8 cellular contexts compared by ENCODE assay signal in genomic region chr1:167442142-167442848, GRCh38.
DNase-seq lines count a peak whose midpoint lies in the region; ATAC-seq, FAIRE-seq and TF ChIP-seq lines count a peak whose summit lies in the region.

No MANE protein-coding gene starts in this region.

- 38% methylated on average over 12 of the region's 12 CpGs for WGBS in GM12878 (ENCODE audit: insufficient coverage, insufficient replicate concordance, low lambda C conversion rate, missing lambda C conversion rate)

- H4K20me1 ChIP-seq in GM12878 (ENCODE audit: control insufficient read depth, insufficient read depth): no peaks in the 10 kb centered on the region

- peaks cover 0 to 3% of the 10 kb centered on the region in 2 experiments; a peak in 1 of 4 replicates for H3K27me3 ChIP-seq in GM12878 (replicated peaks in 1 of 2; ENCODE audit: control insufficient read depth in 2 of 2, insufficient read depth in 2 of 2, low read length in 1 of 2)

- SMC1A ChIA-PET in GM12878 (lab: Charles Lee; ENCODE audit: uncharacterized antibody, unreplicated experiment): interaction anchor here (0.7 to 4.9 kb wide), 9 partner anchors 12 to 246 kb away, joined by 3 to 43 read pairs (median 3); no protein-coding TSS in a partner anchor

- H3K4me1 ChIP-seq in GM12878 (ENCODE audit: control insufficient read depth, insufficient read depth, low read length): peaks cover 8% of the 10 kb centered on the region

- H3K9ac ChIP-seq in GM12878 (ENCODE audit: control insufficient read depth, insufficient read depth, low read length): no peak overlapping the region

- TF ChIP-seq EP300 in GM12878 (IDR thresholded peaks at IDR 0.05; ENCODE audit: borderline replicate concordance in 1 of 2, control insufficient read depth in 1 of 2, low read depth in 2 of 2, low read length in 2 of 2): no peak

- in situ Hi-C loops in GM12878 (cut with MboI): loop anchor here (5.0 to 10.0 kb wide), 3 partner anchors 177 to 527 kb away; no protein-coding TSS in a partner anchor

- no TSS peak for BruUV-seq in GM12878 (replicated peaks; lab: Mats Ljungman, UMichigan)

- no peaks in the 10 kb centered on the region for H3K79me2 ChIP-seq in GM12878 (ENCODE audit: control insufficient read depth, insufficient read depth, low read length)

- peak; percentile 89 for DNase-seq in SIG-M5 treated with dmso at 0.1 percent for 504 hours (lab: John Stamatoyannopoulos, UW; ENCODE audit: unreplicated experiment)
- DNase-seq in SIG-M5 (lab: John Stamatoyannopoulos, UW): no peak
- peak; percentile 44 to 64 for DNase-seq in NCI-H1930 (lab: John Stamatoyannopoulos, UW)
- DNase-seq in UCSD-AML1 (lab: John Stamatoyannopoulos, UW; ENCODE audit: unreplicated experiment): peak; percentile 82
- DNase-seq in GM12878 (ENCODE audit: low read depth, low spot score): no peak
- peak; percentile 93 for DNase-seq in iPS-NIHi11 (ENCODE audit: low spot score)
- DNase-seq in stimulated activated CD4-positive, alpha-beta T cell treated with anti-CD3 and anti-CD28 coated beads, Interleukin-12 subunit alpha, Interleukin-12 subunit beta, amount 100 ng/mL, for 4 hours: peak; percentile 87

- POLR2A ChIA-PET in GM12878 (lab: Charles Lee): no interaction called here

- H3K27ac ChIP-seq in GM12878 (ENCODE audit: control insufficient read depth, insufficient read depth): no peak overlapping the region

- ATAC-seq in HG02970 (IDR thresholded peaks at IDR 0.05; ENCODE audit: low FRiP score, unreplicated experiment) (peak; percentile 50), GM12878 (peak; percentile 98)

- intact Hi-C loops in GM12878 (cut with micrococcal nuclease; ENCODE audit: unreplicated experiment): loop anchor here (1.0 to 10.0 kb wide), 5 partner anchors 92 to 527 kb away; no protein-coding TSS in a partner anchor

- CTCF ChIA-PET in GM12878 (lab: Yijun Ruan, JAX): interaction anchor here (0.5 to 5.5 kb wide), 21 partner anchors 9 to 377 kb away, joined by 3 to 55 read pairs (median 6); partner anchors contain the start of gene POU2F1

- no peaks in the 10 kb centered on the region for H3K36me3 ChIP-seq in GM12878 (ENCODE audit: control insufficient read depth in 2 of 2, insufficient read depth in 2 of 2, low read length in 1 of 2)

- H3K4me3 ChIP-seq in GM12878: no peak overlapping the region

- TF ChIP-seq POLR2A in GM12878 (IDR thresholded peaks at IDR 0.05; ENCODE audit: low read depth, low read length): no peak

- peak; percentile 98 for TF ChIP-seq RAD21 in GM12878 (IDR thresholded peaks at IDR 0.05; ENCODE audit: insufficient read depth, low read depth, low read length)

- peak; percentile 89 for FAIRE-seq in GM12878 (lab: Jason Lieb, UNC)

- RAD21 ChIA-PET in GM12878 (lab: Charles Lee; ENCODE audit: unreplicated experiment): interaction anchor here (0.6 to 2.9 kb wide), 6 partner anchors 14 to 177 kb away, joined by 3 to 17 read pairs (median 4); no protein-coding TSS in a partner anchor

- peak; percentile 92 for TF ChIP-seq CTCF in GM12878 (IDR thresholded peaks at IDR 0.05 in 2 of 3, conservative IDR thresholded peaks at IDR 0.05 in 1 of 3; ENCODE audit: control insufficient read depth in 2 of 3, extremely low read depth in 1 of 3, insufficient read depth in 1 of 3, low read depth in 3 of 3, low read length in 3 of 3)

- H3K4me2 ChIP-seq in GM12878 (ENCODE audit: control insufficient read depth, insufficient read depth): no peak overlapping the region

- no peak overlapping the region for H2AFZ ChIP-seq in GM12878 (ENCODE audit: control insufficient read depth, low read depth, low read length)

- H3K9me3 ChIP-seq in GM12878 (replicated peaks; ENCODE audit: control insufficient read depth, insufficient read depth, low read length): no peaks in the 10 kb centered on the region

TF ChIP-seq in GM12878, 131 proteins besides CTCF, POLR2A, EP300 and RAD21 (continues in another document):
- no peak for TF ChIP-seq KAT2A (conservative IDR thresholded peaks at IDR 0.05; ENCODE audit: control insufficient read depth, low read depth, low read length)
- no peak for TF ChIP-seq TCF3 (IDR thresholded peaks at IDR 0.05; ENCODE audit: borderline replicate concordance, insufficient read depth, low read depth, low read length)
- TF ChIP-seq, protein P1, sequence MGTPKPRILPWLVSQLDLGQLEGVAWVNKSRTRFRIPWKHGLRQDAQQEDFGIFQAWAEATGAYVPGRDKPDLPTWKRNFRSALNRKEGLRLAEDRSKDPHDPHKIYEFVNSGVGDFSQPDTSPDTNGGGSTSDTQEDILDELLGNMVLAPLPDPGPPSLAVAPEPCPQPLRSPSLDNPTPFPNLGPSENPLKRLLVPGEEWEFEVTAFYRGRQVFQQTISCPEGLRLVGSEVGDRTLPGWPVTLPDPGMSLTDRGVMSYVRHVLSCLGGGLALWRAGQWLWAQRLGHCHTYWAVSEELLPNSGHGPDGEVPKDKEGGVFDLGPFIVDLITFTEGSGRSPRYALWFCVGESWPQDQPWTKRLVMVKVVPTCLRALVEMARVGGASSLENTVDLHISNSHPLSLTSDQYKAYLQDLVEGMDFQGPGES (IDR thresholded peaks at IDR 0.05): no peak
- TF ChIP-seq TCF12 (IDR thresholded peaks at IDR 0.05; ENCODE audit: low read depth, low read length): 0 out of 2 replicates have a peak, but pooled peaks have one; percentile 2
- no peak for TF ChIP-seq CHD4 (IDR thresholded peaks at IDR 0.05)
- TF ChIP-seq SRF (IDR thresholded peaks at IDR 0.05; ENCODE audit: low read depth in 2 of 2, low read length in 2 of 2): 0 out of 4 replicates have a peak, but pooled peaks of 1 of the 2 experiments have one; percentile 16
- peak; percentile 97 for TF ChIP-seq SMC3 (IDR thresholded peaks at IDR 0.05; ENCODE audit: borderline replicate concordance, low read length)
- no peak for TF ChIP-seq TCF7 (IDR thresholded peaks at IDR 0.05; ENCODE audit: borderline replicate concordance)
- peak; percentile 89 for TF ChIP-seq YY1 (IDR thresholded peaks at IDR 0.05; ENCODE audit: low read depth, low read length)
- TF ChIP-seq, protein P2, sequence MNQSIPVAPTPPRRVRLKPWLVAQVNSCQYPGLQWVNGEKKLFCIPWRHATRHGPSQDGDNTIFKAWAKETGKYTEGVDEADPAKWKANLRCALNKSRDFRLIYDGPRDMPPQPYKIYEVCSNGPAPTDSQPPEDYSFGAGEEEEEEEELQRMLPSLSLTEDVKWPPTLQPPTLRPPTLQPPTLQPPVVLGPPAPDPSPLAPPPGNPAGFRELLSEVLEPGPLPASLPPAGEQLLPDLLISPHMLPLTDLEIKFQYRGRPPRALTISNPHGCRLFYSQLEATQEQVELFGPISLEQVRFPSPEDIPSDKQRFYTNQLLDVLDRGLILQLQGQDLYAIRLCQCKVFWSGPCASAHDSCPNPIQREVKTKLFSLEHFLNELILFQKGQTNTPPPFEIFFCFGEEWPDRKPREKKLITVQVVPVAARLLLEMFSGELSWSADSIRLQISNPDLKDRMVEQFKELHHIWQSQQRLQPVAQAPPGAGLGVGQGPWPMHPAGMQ (IDR thresholded peaks at IDR 0.05; ENCODE audit: borderline replicate concordance): no peak
- no peak for TF ChIP-seq ZNF687 (IDR thresholded peaks at IDR 0.05)
- no peak for TF ChIP-seq YBX1 (IDR thresholded peaks at IDR 0.05)
- TF ChIP-seq SKIL (IDR thresholded peaks at IDR 0.05; ENCODE audit: low read depth, poor library complexity, severe bottlenecking): no peak
- no peak for TF ChIP-seq IKZF1 (conservative IDR thresholded peaks at IDR 0.05)
- TF ChIP-seq GABPA (IDR thresholded peaks at IDR 0.05; ENCODE audit: low read depth): no peak

Comparison
In these comparisons a context has a peak if more than half of its experiments do, and no peak if none do; other contexts are left out.
1. DNase-seq: peak in SIG-M5 treated with dmso at 0.1 percent for 504 hours (single experiment), NCI-H1930 (2 of 2), UCSD-AML1 (single experiment), iPS-NIHi11 (single experiment) and stimulated activated CD4-positive, alpha-beta T cell treated with anti-CD3 and anti-CD28 coated beads, Interleukin-12 subunit alpha, Interleukin-12 subunit beta, amount 100 ng/mL, for 4 hours (single experiment); none in SIG-M5 (single experiment) and GM12878 (single experiment).